1 cellular context compared by ENCODE assay signal in genomic region chrX:57286507-57287251, GRCh38.
TF ChIP-seq lines count a peak whose summit lies in the region.

Gene FAAH2 (plus strand): TSS chrX:57286706. CDS start chrX:57286826, 120 bp downstream.

TF ChIP-seq in GM12878, 131 proteins besides CTCF, POLR2A, EP300 and RAD21 (continued from another document and continues in another):
- TF ChIP-seq E2F8 (IDR thresholded peaks at IDR 0.05; ENCODE audit: low read depth, partially characterized antibody): no peak
- no peak for TF ChIP-seq PAX5 (IDR thresholded peaks at IDR 0.05; ENCODE audit: borderline replicate concordance, low read depth, low read length)
- TF ChIP-seq RB1 (IDR thresholded peaks at IDR 0.05; ENCODE audit: borderline replicate concordance): peak; percentile 21; the same call in 1 of the 2 replicates
- TF ChIP-seq CHD4 (IDR thresholded peaks at IDR 0.05): no peak
- no peak for TF ChIP-seq RELA (IDR thresholded peaks at IDR 0.05; ENCODE audit: borderline replicate concordance, partially characterized antibody)
- TF ChIP-seq HSF1 (IDR thresholded peaks at IDR 0.05; ENCODE audit: low read depth, low read length): no peak
- TF ChIP-seq RELB (IDR thresholded peaks at IDR 0.05; ENCODE audit: low read depth): peak; percentile 83
- no peak for TF ChIP-seq ZZZ3 (IDR thresholded peaks at IDR 0.05; ENCODE audit: control insufficient read depth, insufficient read length, low read depth)
- no peak for TF ChIP-seq RFX5 (IDR thresholded peaks at IDR 0.05; ENCODE audit: low read depth, low read length)
- TF ChIP-seq MLLT1 (IDR thresholded peaks at IDR 0.05): peak; percentile 60; the same call in 1 of the 2 replicates
- TF ChIP-seq POLR2AphosphoS2 (IDR thresholded peaks at IDR 0.05; ENCODE audit: low read depth, low read length): no peak
- TF ChIP-seq SP1 (IDR thresholded peaks at IDR 0.05; ENCODE audit: low read depth, low read length): no peak
- no peak for TF ChIP-seq RAD51 (IDR thresholded peaks at IDR 0.05)
- TF ChIP-seq EED (IDR thresholded peaks at IDR 0.05; ENCODE audit: low read depth): no peak
- no peak for TF ChIP-seq ATF3 (IDR thresholded peaks at IDR 0.05; ENCODE audit: borderline replicate concordance, extremely low read depth, low read depth, low read length)
- TF ChIP-seq JUNB (IDR thresholded peaks at IDR 0.05): no peak
- TF ChIP-seq MEF2B (IDR thresholded peaks at IDR 0.05; ENCODE audit: partially characterized antibody, poor library complexity, severe bottlenecking): peak; percentile 14
- TF ChIP-seq SKIL (IDR thresholded peaks at IDR 0.05; ENCODE audit: low read depth, poor library complexity, severe bottlenecking): no peak
- no peak for TF ChIP-seq FOS (IDR thresholded peaks at IDR 0.05; ENCODE audit: borderline replicate concordance, extremely low read depth, insufficient read length)
- peak; percentile 41 for TF ChIP-seq RUNX3 (IDR thresholded peaks at IDR 0.05; ENCODE audit: low read length)
- TF ChIP-seq IKZF2 (IDR thresholded peaks at IDR 0.05): no peak
- no peak for TF ChIP-seq SMAD5 (IDR thresholded peaks at IDR 0.05; ENCODE audit: low read depth)
- no peak for TF ChIP-seq HDGF (IDR thresholded peaks at IDR 0.05)
- no peak for TF ChIP-seq ZNF274 (IDR thresholded peaks at IDR 0.05; ENCODE audit: insufficient read depth, insufficient read length)
- no peak for TF ChIP-seq HDAC2 (IDR thresholded peaks at IDR 0.05)
- no peak for TF ChIP-seq NR2C2 (IDR thresholded peaks at IDR 0.05; ENCODE audit: borderline replicate concordance, control insufficient read depth, insufficient read length, low read depth)
- TF ChIP-seq ZBED1 (IDR thresholded peaks at IDR 0.05; ENCODE audit: borderline replicate concordance): no peak
- peak; percentile 30; the same call in 1 of the 2 replicates for TF ChIP-seq CREM (IDR thresholded peaks at IDR 0.05; ENCODE audit: low read depth)
- TF ChIP-seq NFYA (IDR thresholded peaks at IDR 0.05; ENCODE audit: borderline replicate concordance, low read depth, low read length): no peak
- TF ChIP-seq ZNF24 (IDR thresholded peaks at IDR 0.05): peak; percentile 79; the same call in 1 of the 2 replicates
- no peak for TF ChIP-seq BCL11A (IDR thresholded peaks at IDR 0.05; ENCODE audit: low read depth, low read length)
- no peak for TF ChIP-seq BCL3 (IDR thresholded peaks at IDR 0.05; ENCODE audit: borderline replicate concordance, insufficient read depth, low read depth, low read length, poor library complexity, severe bottlenecking)
- TF ChIP-seq HDAC6 (IDR thresholded peaks at IDR 0.05; ENCODE audit: unreplicated experiment): no peak
- TF ChIP-seq ZBTB4 (CRISPR knock-in tag; IDR thresholded peaks at IDR 0.05): no peak
- TF ChIP-seq NRF1 (conservative IDR thresholded peaks at IDR 0.05; ENCODE audit: low read depth, low read length): no peak
- TF ChIP-seq SMC3 (IDR thresholded peaks at IDR 0.05; ENCODE audit: borderline replicate concordance, low read length): no peak
- TF ChIP-seq E2F4 (IDR thresholded peaks at IDR 0.05; ENCODE audit: low read depth, low read length): no peak
- TF ChIP-seq NFXL1 (IDR thresholded peaks at IDR 0.05; ENCODE audit: borderline replicate concordance): no peak
- TF ChIP-seq KDM1A (IDR thresholded peaks at IDR 0.05; ENCODE audit: borderline replicate concordance): no peak
- no peak for TF ChIP-seq WRNIP1 (IDR thresholded peaks at IDR 0.05; ENCODE audit: borderline replicate concordance, low read depth, low read length)
- TF ChIP-seq MAX (IDR thresholded peaks at IDR 0.05; ENCODE audit: low read depth, low read length): no peak
